In genomic region chr3:61251174-61251972, GRCh38 we compare ENCODE assay signal across 8 cellular contexts. TPM values are rescaled to one million over a fixed set of nuclear protein-coding genes. Genes with fewer than 3 reads are reported as not detected.
DNase-seq lines count a peak whose midpoint lies in the region; ATAC-seq and TF ChIP-seq lines count a peak whose summit lies in the region.

TSS of gene FHIT (minus strand) at chr3:61251452.

- peak within 1 kb of the TSS; percentile 84 to 98 (median 95) for H3K4me3 Mint-ChIP-seq in naive B cell
- H3K4me3 Mint-ChIP-seq in stimulated activated effector memory CD8-positive, alpha-beta T cell treated with anti-CD3 and anti-CD28 coated beads, Interleukin-12 subunit alpha, Interleukin-12 subunit beta, amount 100 ng/mL, for 72 hours: peak within 1 kb of the TSS; percentile 70

- peak within 1 kb of the TSS; percentile 81 to 94 (median 87) for H3K4me3 ChIP-seq in fibroblast of lung (replicated peaks in 1 of 4; ENCODE audit: control extremely low read depth in 1 of 4, insufficient read depth in 1 of 4, low read depth in 3 of 4, low read length in 4 of 4)

- H3K4me1 Mint-ChIP-seq in naive B cell: peaks cover 22 to 25% (median 25%) of the 10 kb centered on the region in 3 donors
- peaks cover 20% of the 10 kb centered on the region for H3K4me1 Mint-ChIP-seq in stimulated activated effector memory CD8-positive, alpha-beta T cell treated with anti-CD3 and anti-CD28 coated beads, Interleukin-12 subunit alpha, Interleukin-12 subunit beta, amount 100 ng/mL, for 72 hours

- no peaks in the 10 kb centered on the region for H3K27me3 ChIP-seq in fibroblast of lung (ENCODE audit: control insufficient read depth, insufficient read depth, low read length)

- no peak for TF ChIP-seq CTCF in fibroblast of lung (conservative IDR thresholded peaks at IDR 0.05 in 1 of 2, IDR thresholded peaks at IDR 0.05 in 1 of 2; ENCODE audit: low read depth in 1 of 2, low read length in 2 of 2)

- DNase-seq in EH (ENCODE audit: low read depth) (peak; percentile 91), RPMI8226 (peak; percentile 98), fibroblast of lung (ENCODE audit: low read depth in 2 of 2) (peak; percentile 91 to 93), naive B cell (peak; percentile 89)
- DNase-seq in activated T-helper 1 cell treated with anti-CD3 and anti-CD28 coated beads, Interleukin-2, amount 50 U/mL, for 16 hours (ENCODE audit: low read depth in 1 of 2, low spot score in 1 of 2): peak; percentile 69 to 73
- peak; percentile 68 to 86 for DNase-seq in stimulated activated effector memory CD8-positive, alpha-beta T cell treated with anti-CD3 and anti-CD28 coated beads, Interleukin-12 subunit alpha, Interleukin-12 subunit beta, amount 100 ng/mL, for 72 hours (ENCODE audit: low spot score in 2 of 2)

- ATAC-seq in GM21825 (IDR thresholded peaks at IDR 0.05; ENCODE audit: unreplicated experiment) (peak; percentile 95), naive B cell (ENCODE audit: low read depth in 2 of 2) (peak; percentile 87 to 89)
- ATAC-seq in stimulated activated effector memory CD8-positive, alpha-beta T cell treated with anti-CD3 and anti-CD28 coated beads, Interleukin-12 subunit alpha, Interleukin-12 subunit beta, amount 100 ng/mL, for 72 hours: peak; percentile 97

- H3K4me1 ChIP-seq in fibroblast of lung (ENCODE audit: control insufficient read depth, extremely low read depth, insufficient read depth, low read length): peaks cover 2% of the 10 kb centered on the region

- H3K9ac ChIP-seq in fibroblast of lung (ENCODE audit: insufficient read depth, low read length): peak within 1 kb of the TSS; percentile 55

- no peaks in the 10 kb centered on the region for H3K79me2 ChIP-seq in fibroblast of lung (ENCODE audit: control insufficient read depth, insufficient read depth, low read length)

- H3K36me3 Mint-ChIP-seq in naive B cell: no peaks in the 10 kb centered on the region
- no peaks in the 10 kb centered on the region for H3K36me3 Mint-ChIP-seq in stimulated activated effector memory CD8-positive, alpha-beta T cell treated with anti-CD3 and anti-CD28 coated beads, Interleukin-12 subunit alpha, Interleukin-12 subunit beta, amount 100 ng/mL, for 72 hours

- peak within 1 kb of the TSS; percentile 93 for H3K4me2 ChIP-seq in fibroblast of lung (ENCODE audit: extremely low read depth, insufficient read depth, low read length)

- H2AFZ ChIP-seq in fibroblast of lung (ENCODE audit: low read length): peak within 1 kb of the TSS; percentile 99

- H3K27me3 Mint-ChIP-seq in naive B cell: peaks cover 7 to 10% (median 8%) of the 10 kb centered on the region in 3 donors

- H3K36me3 ChIP-seq in KOPT-K1 (ENCODE audit: insufficient read depth, low read length) (no peaks in the 10 kb centered on the region), fibroblast of lung (ENCODE audit: control insufficient read depth, insufficient read depth, low read length) (no peaks in the 10 kb centered on the region)

- peak within 1 kb of the TSS; percentile 50 to 98 (median 88) for H3K27ac Mint-ChIP-seq in naive B cell
- peak within 1 kb of the TSS; percentile 85 for H3K27ac Mint-ChIP-seq in stimulated activated effector memory CD8-positive, alpha-beta T cell treated with anti-CD3 and anti-CD28 coated beads, Interleukin-12 subunit alpha, Interleukin-12 subunit beta, amount 100 ng/mL, for 72 hours

- H3K9me3 ChIP-seq in KOPT-K1 (ENCODE audit: insufficient read depth, low read length, poor library complexity, severe bottlenecking) (no peaks in the 10 kb centered on the region), fibroblast of lung (ENCODE audit: control insufficient read depth, insufficient read depth, low read depth, low read length) (no peaks in the 10 kb centered on the region)

- H3K9me3 Mint-ChIP-seq in naive B cell: no peaks in the 10 kb centered on the region
- H3K9me3 Mint-ChIP-seq in stimulated activated effector memory CD8-positive, alpha-beta T cell treated with anti-CD3 and anti-CD28 coated beads, Interleukin-12 subunit alpha, Interleukin-12 subunit beta, amount 100 ng/mL, for 72 hours: no peaks in the 10 kb centered on the region

- H3K27ac ChIP-seq in KOPT-K1 (ENCODE audit: low read depth, low read length, poor library complexity, severe bottlenecking): peak within 1 kb of the TSS; percentile 7
- peak within 1 kb of the TSS; percentile 64 for H3K27ac ChIP-seq in fibroblast of lung (ENCODE audit: insufficient read depth, low read length)

- H4K20me1 ChIP-seq in fibroblast of lung (ENCODE audit: control insufficient read depth, extremely low read depth, insufficient read depth, low read length): no peaks in the 10 kb centered on the region

RNA-seq across cellular contexts. Expression of gene FHIT, which starts in this region (rescaled TPM):
- 2.1 and 2.3 TPM in 2 replicates for total RNA-seq in fibroblast of lung
- polyA plus RNA-seq in fibroblast of lung (0.40 and 0.79 TPM in 2 replicates), naive B cell (ENCODE audit: low read depth in 6 of 6) (10 to 100 TPM in 2 of 6 donors, 1 to 10 TPM in 4; 3.2 to 12.6 (median 7.1) TPM)
- polyA plus RNA-seq in fibroblast of lung (2012): 0.33 and 0.62 TPM in 2 replicates
- not detected in 2 replicates for polyA minus RNA-seq in fibroblast of lung (ENCODE audit: low replicate concordance)

Comparison
In these comparisons a context has a peak if more than half of its experiments do, and no peak if none do; other contexts are left out.
1. Peak in every context shown above with its lines: DNase-seq, ATAC-seq, H3K4me3 ChIP-seq and H3K27ac ChIP-seq.